In genomic region chr4:98938386-98938785, GRCh38 we compare ENCODE assay signal across 15 cellular contexts. TPM values are rescaled to one million over a fixed set of nuclear protein-coding genes. Genes with fewer than 3 reads are reported as not detected.
DNase-seq lines count a peak whose midpoint lies in the region; ATAC-seq and TF ChIP-seq lines count a peak whose summit lies in the region.
"Had no signal": no experiment of that assay in that cellular context is flagged by ENCODE, and none has a peak within 500 bp of the region (broad histone marks: within the 10 kb centered on the region; RNA-seq: fewer than 3 reads in every experiment).

No MANE protein-coding gene starts in this region.

- H3K27me3 ChIP-seq in ACC112 (ENCODE audit: insufficient read depth, low read length) (no peaks in the 10 kb centered on the region), adipocyte (replicated peaks; ENCODE audit: control insufficient read depth, insufficient read depth, low read length) (no peaks in the 10 kb centered on the region)
- H3K27me3 ChIP-seq: BE2C, upper lobe of left lung had no signal

- H3K27me3 Mint-ChIP-seq in HFFc6 (ENCODE audit: insufficient read depth): no peaks in the 10 kb centered on the region
- H3K27me3 Mint-ChIP-seq: activated CD4-positive, alpha-beta memory T cell treated with anti-CD3 and anti-CD28 coated beads for 36 hours; activated naive CD4-positive, alpha-beta T cell treated with anti-CD3 and anti-CD28 coated beads, Interleukin-2, amount 50 U/mL, for 24 hours; naive thymus-derived CD8-positive, alpha-beta T cell had no signal

- peak overlapping the region; percentile 11; the same call in 1 of the 2 replicates for H3K27ac ChIP-seq in ACC112 (ENCODE audit: low read depth, low read length)
- H3K27ac ChIP-seq: upper lobe of left lung had no signal

- peak overlapping the region; percentile 59 for H2AFZ ChIP-seq in ACC112 (ENCODE audit: low read length, unreplicated experiment)

- H3K9ac ChIP-seq in adipocyte (ENCODE audit: low read length): no peak overlapping the region

- DNase-seq in HFFc6 (peak; percentile 46), adipocyte (ENCODE audit: low read depth) (peak; percentile 43), NCI-H510A (lab: John Stamatoyannopoulos, UW) (no peak), NCI-H524 treated with DMSO at 0.1 percent for 48 hours (lab: John Stamatoyannopoulos, UW) (no peak), NCI-H1694 (lab: John Stamatoyannopoulos, UW) (no peak)
- DNase-seq: activated CD4-positive, alpha-beta memory T cell treated with anti-CD3 and anti-CD28 coated beads for 36 hours; BE2C; GF-D8; naive thymus-derived CD8-positive, alpha-beta T cell; NCI-H1930; upper lobe of left lung had no signal

- peaks cover 6% of the 10 kb centered on the region; the same call in 1 of the 2 replicates for H3K36me3 Mint-ChIP-seq in HFFc6 (ENCODE audit: low read depth)
- H3K36me3 Mint-ChIP-seq: activated CD4-positive, alpha-beta memory T cell treated with anti-CD3 and anti-CD28 coated beads for 36 hours; activated naive CD4-positive, alpha-beta T cell treated with anti-CD3 and anti-CD28 coated beads, Interleukin-2, amount 50 U/mL, for 24 hours; naive thymus-derived CD8-positive, alpha-beta T cell had no signal

- H3K4me3 ChIP-seq in ACC112 (ENCODE audit: low read depth, low read length): no peak overlapping the region
- H3K4me3 ChIP-seq in adipocyte (ENCODE audit: low read length): no peak overlapping the region
- H3K4me3 ChIP-seq in iPS-11a (ENCODE audit: low read depth, low read length): peak overlapping the region; percentile 4
- H3K4me3 ChIP-seq: upper lobe of left lung had no signal

- H3K27ac Mint-ChIP-seq in HFFc6: peak overlapping the region; percentile 78
- H3K27ac Mint-ChIP-seq: activated CD4-positive, alpha-beta memory T cell treated with anti-CD3 and anti-CD28 coated beads for 36 hours; naive thymus-derived CD8-positive, alpha-beta T cell had no signal

- peak overlapping the region; percentile 44 for H3K4me3 Mint-ChIP-seq in HFFc6
- H3K4me3 Mint-ChIP-seq: activated CD4-positive, alpha-beta memory T cell treated with anti-CD3 and anti-CD28 coated beads for 36 hours; activated naive CD4-positive, alpha-beta T cell treated with anti-CD3 and anti-CD28 coated beads, Interleukin-2, amount 50 U/mL, for 24 hours; naive thymus-derived CD8-positive, alpha-beta T cell had no signal

- no peaks in the 10 kb centered on the region for H3K79me2 ChIP-seq in ACC112 (ENCODE audit: control insufficient read depth, insufficient read depth, low read length, unreplicated experiment)

- H3K4me1 Mint-ChIP-seq in HFFc6 (ENCODE audit: low read depth): peaks cover 38% of the 10 kb centered on the region

- no peaks in the 10 kb centered on the region for H3K9me3 Mint-ChIP-seq in HFFc6
- H3K9me3 Mint-ChIP-seq: activated CD4-positive, alpha-beta memory T cell treated with anti-CD3 and anti-CD28 coated beads for 36 hours; activated naive CD4-positive, alpha-beta T cell treated with anti-CD3 and anti-CD28 coated beads, Interleukin-2, amount 50 U/mL, for 24 hours; naive thymus-derived CD8-positive, alpha-beta T cell had no signal

- no peak for ATAC-seq in GM18907 (IDR thresholded peaks at IDR 0.05; ENCODE audit: unreplicated experiment)
- ATAC-seq: naive thymus-derived CD8-positive, alpha-beta T cell had no signal

- H3K36me3 ChIP-seq in ACC112 (ENCODE audit: insufficient read depth, low read length): no peaks in the 10 kb centered on the region
- no peaks in the 10 kb centered on the region for H3K36me3 ChIP-seq in adipocyte (ENCODE audit: control insufficient read depth, insufficient read depth, low read length, severe bottlenecking)
- H3K36me3 ChIP-seq: BE2C, upper lobe of left lung had no signal

- H3K4me1 ChIP-seq in ACC112 (ENCODE audit: control insufficient read depth, insufficient read depth, low read length, unreplicated experiment) (no peaks in the 10 kb centered on the region), adipocyte (ENCODE audit: control insufficient read depth, insufficient read depth, low read length) (peaks cover 11% of the 10 kb centered on the region)
- H3K4me1 ChIP-seq: BE2C, upper lobe of left lung had no signal

- H3K9me3 ChIP-seq in adipocyte (ENCODE audit: control insufficient read depth, low read length): no peaks in the 10 kb centered on the region
- H3K9me3 ChIP-seq: BE2C, upper lobe of left lung had no signal

- no peak for TF ChIP-seq CTCF in HFFc6 (IDR thresholded peaks at IDR 0.05)

RNA-seq across cellular contexts. Expression of gene EIF4E, which starts 9.5 kb away (rescaled TPM):
- total RNA-seq in HFFc6 (2021; fragmentation: NEBNext Ultra II Directional; extraction: Animal tissue kit (Norgen Biotek cat#: 25700)): 100 to 1,000 TPM; 117 to 147 (median 127) TPM

RNA-seq across cellular contexts. Expression of gene METAP1, which starts 57.1 kb away (rescaled TPM):
- 10 to 100 TPM; 49.0 to 61.4 (median 56.1) TPM for total RNA-seq in HFFc6 (2021; fragmentation: NEBNext Ultra II Directional; extraction: Animal tissue kit (Norgen Biotek cat#: 25700))

Comparison
In these comparisons a context has a peak if more than half of its experiments do, and no peak if none do; other contexts are left out.
1. DNase-seq: peak in HFFc6 (single experiment) and adipocyte (single experiment); none in NCI-H510A (single experiment), NCI-H524 treated with DMSO at 0.1 percent for 48 hours (single experiment) and NCI-H1694 (single experiment).